Comparison of ENCODE assay signal across 16 cellular contexts in genomic region chr11:108235633-108236032, GRCh38. TPM values are rescaled to one million over a fixed set of nuclear protein-coding genes. Genes with fewer than 3 reads are reported as not detected.
DNase-seq lines count a peak whose midpoint lies in the region; ATAC-seq and TF ChIP-seq lines count a peak whose summit lies in the region.
"Had no signal": no experiment of that assay in that cellular context is flagged by ENCODE, and none has a peak within 500 bp of the region (broad histone marks: within the 10 kb centered on the region; RNA-seq: fewer than 3 reads in every experiment).

No MANE protein-coding gene starts in this region.

- H3K9me3 ChIP-seq in T-helper 17 cell (ENCODE audit: control insufficient read depth, low read length, poor library complexity, severe bottlenecking) (no peaks in the 10 kb centered on the region), upper lobe of right lung (no peaks in the 10 kb centered on the region), heart right ventricle (peaks cover 0 to 4% (median 0%) of the 10 kb centered on the region in 11 donors)
- H3K9me3 ChIP-seq: HAP-1, thyroid gland had no signal

- H3K4me3 ChIP-seq in upper lobe of right lung (no peak overlapping the region), heart right ventricle (no peak overlapping the region)
- H3K4me3 ChIP-seq: HAP-1, thyroid gland had no signal

- H3K4me1 Mint-ChIP-seq in stimulated activated naive CD8-positive, alpha-beta T cell treated with anti-CD3 and anti-CD28 coated beads, Interleukin-15, Interleukin-2, amounts not matched to agents 100 ng/mL and 50 ng/mL, for 24 hours (ENCODE audit: low read depth): peaks cover 91% of the 10 kb centered on the region
- H3K4me1 Mint-ChIP-seq in T-helper 17 cell: peaks cover 49% of the 10 kb centered on the region
- peaks cover 49 to 69% of the 10 kb centered on the region in 2 donors for H3K4me1 Mint-ChIP-seq in effector memory CD8-positive, alpha-beta T cell (ENCODE audit: low read depth in 2 of 2)

- no peaks in the 10 kb centered on the region for H3K9me3 Mint-ChIP-seq in stimulated activated naive CD8-positive, alpha-beta T cell treated with anti-CD3 and anti-CD28 coated beads, Interleukin-15, Interleukin-2, amounts not matched to agents 100 ng/mL and 50 ng/mL, for 24 hours
- H3K9me3 Mint-ChIP-seq in effector memory CD8-positive, alpha-beta T cell: no peaks in the 10 kb centered on the region

- intact Hi-C loops in upper lobe of right lung (cut with DNase I): no loop called here
- intact Hi-C loops in heart right ventricle (cut with DNase I): loop anchor here in 1 of 10 donors (10.0 kb wide), 1 partner anchor 419 kb away; no protein-coding TSS in a partner anchor

- peaks cover 63% of the 10 kb centered on the region for H3K36me3 Mint-ChIP-seq in stimulated activated naive CD8-positive, alpha-beta T cell treated with anti-CD3 and anti-CD28 coated beads, Interleukin-15, Interleukin-2, amounts not matched to agents 100 ng/mL and 50 ng/mL, for 24 hours (ENCODE audit: low read depth)
- peaks cover 5% of the 10 kb centered on the region for H3K36me3 Mint-ChIP-seq in T-helper 17 cell (ENCODE audit: low read depth)
- peaks cover 70% of the 10 kb centered on the region for H3K36me3 Mint-ChIP-seq in effector memory CD8-positive, alpha-beta T cell (ENCODE audit: insufficient read depth)

- WGBS in heart right ventricle, 2 donors: 95 to 96% methylated on average over 2 of the region's 2 CpGs

- ATAC-seq in stimulated activated naive CD8-positive, alpha-beta T cell treated with anti-CD3 and anti-CD28 coated beads, Interleukin-15, Interleukin-2, amounts not matched to agents 100 U/mL and 50 U/mL, for 24 hours: no peak
- no peak for ATAC-seq in T-helper 17 cell
- peak; percentile 6 for ATAC-seq in effector memory CD8-positive, alpha-beta T cell (replicated peaks)
- no peak for ATAC-seq in upper lobe of right lung
- no peak for ATAC-seq in heart right ventricle

- TF ChIP-seq CTCF in upper lobe of right lung (IDR thresholded peaks at IDR 0.05) (no peak), heart right ventricle (IDR thresholded peaks at IDR 0.05) (no peak)

- H3K27me3 ChIP-seq in upper lobe of right lung (no peaks in the 10 kb centered on the region), heart right ventricle (no peaks in the 10 kb centered on the region)
- H3K27me3 ChIP-seq: thyroid gland had no signal

- H3K27me3 Mint-ChIP-seq in stimulated activated naive CD8-positive, alpha-beta T cell treated with anti-CD3 and anti-CD28 coated beads, Interleukin-15, Interleukin-2, amounts not matched to agents 100 ng/mL and 50 ng/mL, for 24 hours: no peaks in the 10 kb centered on the region
- no peaks in the 10 kb centered on the region for H3K27me3 Mint-ChIP-seq in T-helper 17 cell
- H3K27me3 Mint-ChIP-seq in effector memory CD8-positive, alpha-beta T cell: no peaks in the 10 kb centered on the region

- no peak for DNase-seq in stimulated activated naive CD8-positive, alpha-beta T cell treated with anti-CD3 and anti-CD28 coated beads, Interleukin-15, Interleukin-2, amounts not matched to agents 100 U/mL and 50 U/mL, for 24 hours
- DNase-seq in T-helper 17 cell: no peak
- no peak for DNase-seq in effector memory CD8-positive, alpha-beta T cell
- no peak for DNase-seq in upper lobe of right lung
- DNase-seq in SKM-1 treated with dmso at 0.1 percent for 144 hours (lab: John Stamatoyannopoulos, UW; ENCODE audit: unreplicated experiment): no peak
- DNase-seq in heart right ventricle: no peak
- no peak for DNase-seq in NCI-H2227 (lab: John Stamatoyannopoulos, UW; ENCODE audit: unreplicated experiment)
- DNase-seq: anterior cingulate cortex; foreskin melanocyte; NCI-H146; NCI-H345; stimulated activated CD4-positive, alpha-beta T cell treated with anti-CD3 and anti-CD28 coated beads, Interleukin-2, amount 100 ng/mL, for 48 hours; thyroid gland had no signal

- H3K36me3 ChIP-seq in upper lobe of right lung (peaks cover 65% of the 10 kb centered on the region), heart right ventricle (peaks cover 0 to 100% (median 28%) of the 10 kb centered on the region in 9 donors)

- H3K27ac Mint-ChIP-seq in stimulated activated naive CD8-positive, alpha-beta T cell treated with anti-CD3 and anti-CD28 coated beads, Interleukin-15, Interleukin-2, amounts not matched to agents 100 ng/mL and 50 ng/mL, for 24 hours: peak overlapping the region; percentile 92
- peak overlapping the region; percentile 97 for H3K27ac Mint-ChIP-seq in T-helper 17 cell
- H3K27ac Mint-ChIP-seq in effector memory CD8-positive, alpha-beta T cell: peak overlapping the region; percentile 94

- peak overlapping the region; percentile 47 for H3K27ac ChIP-seq in upper lobe of right lung
- peak overlapping the region in 1 of 10 donors; percentile 78 for H3K27ac ChIP-seq in heart right ventricle
- H3K27ac ChIP-seq: parathyroid adenoma, thyroid gland had no signal

- peaks cover 7% of the 10 kb centered on the region for H3K4me1 ChIP-seq in upper lobe of right lung
- peaks cover 0 to 44% (median 0%) of the 10 kb centered on the region in 9 donors for H3K4me1 ChIP-seq in heart right ventricle
- H3K4me1 ChIP-seq: HAP-1, parathyroid adenoma, thyroid gland had no signal

- peak overlapping the region; percentile 77 for H3K4me3 Mint-ChIP-seq in stimulated activated naive CD8-positive, alpha-beta T cell treated with anti-CD3 and anti-CD28 coated beads, Interleukin-15, Interleukin-2, amounts not matched to agents 100 ng/mL and 50 ng/mL, for 24 hours
- peak overlapping the region; percentile 88 for H3K4me3 Mint-ChIP-seq in T-helper 17 cell
- H3K4me3 Mint-ChIP-seq in effector memory CD8-positive, alpha-beta T cell: peak overlapping the region; percentile 71 to 72

RNA-seq across cellular contexts. Expression of gene ATM, which starts 12.8 kb away (rescaled TPM):
- 100 to 1,000 TPM; 203 to 260 TPM for total RNA-seq in T-helper 17 cell
- 74.0 TPM for total RNA-seq in upper lobe of right lung
- total RNA-seq in heart right ventricle: 10 to 100 TPM; 23.5 to 50.7 (median 34.1) TPM
- 10 to 100 TPM in 1 of 2 donors, 1 to 10 TPM in 1; 9.4 to 20.3 TPM for polyA plus RNA-seq in heart right ventricle

RNA-seq across cellular contexts. Expression of gene NPAT, which starts 13.2 kb away (rescaled TPM):
- total RNA-seq in T-helper 17 cell (10 to 100 TPM; 23.3 to 31.0 TPM), upper lobe of right lung (15.0 TPM), heart right ventricle (10 to 100 TPM in 4 of 10 donors, 1 to 10 TPM in 6; 7.6 to 11.4 (median 9.5) TPM)
- polyA plus RNA-seq in heart right ventricle: 1 to 10 TPM; 1.9 to 2.1 TPM
